In the genomic region with DNA sequence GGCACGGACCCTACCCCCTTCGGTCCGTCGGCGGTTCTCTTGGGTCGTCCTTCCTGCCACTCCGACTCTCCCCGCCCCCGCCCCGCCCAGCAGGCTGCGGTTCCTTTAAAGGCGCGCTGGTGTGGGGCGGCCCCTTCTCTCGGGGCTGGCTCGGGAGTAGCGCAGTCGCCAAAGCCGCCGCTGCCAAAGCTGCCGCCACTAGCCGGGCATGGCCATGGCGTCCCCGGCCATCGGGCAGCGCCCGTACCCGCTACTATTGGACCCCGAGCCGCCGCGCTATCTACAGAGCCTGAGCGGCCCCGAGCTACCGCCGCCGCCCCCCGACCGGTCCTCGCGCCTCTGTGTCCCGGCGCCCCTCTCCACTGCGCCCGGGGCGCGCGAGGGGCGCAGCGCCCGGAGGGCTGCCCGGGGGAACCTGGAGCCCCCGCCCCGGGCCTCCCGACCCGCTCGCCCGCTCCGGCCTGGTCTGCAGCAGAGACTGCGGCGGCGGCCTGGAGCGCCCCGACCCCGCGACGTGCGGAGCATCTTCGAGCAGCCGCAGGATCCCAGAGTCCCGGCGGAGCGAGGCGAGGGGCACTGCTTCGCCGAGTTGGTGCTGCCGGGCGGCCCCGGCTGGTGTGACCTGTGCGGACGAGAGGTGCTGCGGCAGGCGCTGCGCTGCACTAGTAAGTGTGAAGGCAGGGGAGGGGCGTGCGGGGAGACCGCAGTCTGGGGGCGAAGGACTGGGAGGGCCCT, we compare ENCODE assay signal across 1 cellular context.
TF ChIP-seq lines count a peak whose summit lies in the region.

A gene with protein sequence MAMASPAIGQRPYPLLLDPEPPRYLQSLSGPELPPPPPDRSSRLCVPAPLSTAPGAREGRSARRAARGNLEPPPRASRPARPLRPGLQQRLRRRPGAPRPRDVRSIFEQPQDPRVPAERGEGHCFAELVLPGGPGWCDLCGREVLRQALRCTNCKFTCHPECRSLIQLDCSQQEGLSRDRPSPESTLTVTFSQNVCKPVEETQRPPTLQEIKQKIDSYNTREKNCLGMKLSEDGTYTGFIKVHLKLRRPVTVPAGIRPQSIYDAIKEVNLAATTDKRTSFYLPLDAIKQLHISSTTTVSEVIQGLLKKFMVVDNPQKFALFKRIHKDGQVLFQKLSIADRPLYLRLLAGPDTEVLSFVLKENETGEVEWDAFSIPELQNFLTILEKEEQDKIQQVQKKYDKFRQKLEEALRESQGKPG (plus strand): TSS at position 137 of the 735 bp plus-strand sequence. CDS start 72 bp downstream, at position 209.

TF ChIP-seq in HepG2, 621 proteins besides CTCF, POLR2A, EP300 and RAD21 (continued from another document):
- TF ChIP-seq, protein P1, sequence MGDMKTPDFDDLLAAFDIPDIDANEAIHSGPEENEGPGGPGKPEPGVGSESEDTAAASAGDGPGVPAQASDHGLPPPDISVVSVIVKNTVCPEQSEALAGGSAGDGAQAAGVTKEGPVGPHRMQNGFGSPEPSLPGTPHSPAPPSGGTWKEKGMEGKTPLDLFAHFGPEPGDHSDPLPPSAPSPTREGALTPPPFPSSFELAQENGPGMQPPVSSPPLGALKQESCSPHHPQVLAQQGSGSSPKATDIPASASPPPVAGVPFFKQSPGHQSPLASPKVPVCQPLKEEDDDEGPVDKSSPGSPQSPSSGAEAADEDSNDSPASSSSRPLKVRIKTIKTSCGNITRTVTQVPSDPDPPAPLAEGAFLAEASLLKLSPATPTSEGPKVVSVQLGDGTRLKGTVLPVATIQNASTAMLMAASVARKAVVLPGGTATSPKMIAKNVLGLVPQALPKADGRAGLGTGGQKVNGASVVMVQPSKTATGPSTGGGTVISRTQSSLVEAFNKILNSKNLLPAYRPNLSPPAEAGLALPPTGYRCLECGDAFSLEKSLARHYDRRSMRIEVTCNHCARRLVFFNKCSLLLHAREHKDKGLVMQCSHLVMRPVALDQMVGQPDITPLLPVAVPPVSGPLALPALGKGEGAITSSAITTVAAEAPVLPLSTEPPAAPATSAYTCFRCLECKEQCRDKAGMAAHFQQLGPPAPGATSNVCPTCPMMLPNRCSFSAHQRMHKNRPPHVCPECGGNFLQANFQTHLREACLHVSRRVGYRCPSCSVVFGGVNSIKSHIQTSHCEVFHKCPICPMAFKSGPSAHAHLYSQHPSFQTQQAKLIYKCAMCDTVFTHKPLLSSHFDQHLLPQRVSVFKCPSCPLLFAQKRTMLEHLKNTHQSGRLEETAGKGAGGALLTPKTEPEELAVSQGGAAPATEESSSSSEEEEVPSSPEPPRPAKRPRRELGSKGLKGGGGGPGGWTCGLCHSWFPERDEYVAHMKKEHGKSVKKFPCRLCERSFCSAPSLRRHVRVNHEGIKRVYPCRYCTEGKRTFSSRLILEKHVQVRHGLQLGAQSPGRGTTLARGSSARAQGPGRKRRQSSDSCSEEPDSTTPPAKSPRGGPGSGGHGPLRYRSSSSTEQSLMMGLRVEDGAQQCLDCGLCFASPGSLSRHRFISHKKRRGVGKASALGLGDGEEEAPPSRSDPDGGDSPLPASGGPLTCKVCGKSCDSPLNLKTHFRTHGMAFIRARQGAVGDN (CRISPR knock-in tag; IDR thresholded peaks at IDR 0.05) = peak; percentile 43; the same call in 1 of the 2 replicates
- 0 out of 2 replicates have a peak, but pooled peaks have one; percentile 38 for TF ChIP-seq ZNF790 (CRISPR knock-in tag; IDR thresholded peaks at IDR 0.05; ENCODE audit: borderline replicate concordance)
- peak; percentile 69; the same call in 1 of the 2 replicates for TF ChIP-seq HDAC6 (IDR thresholded peaks at IDR 0.05; ENCODE audit: low read depth, low read length)
- TF ChIP-seq, protein P2, sequence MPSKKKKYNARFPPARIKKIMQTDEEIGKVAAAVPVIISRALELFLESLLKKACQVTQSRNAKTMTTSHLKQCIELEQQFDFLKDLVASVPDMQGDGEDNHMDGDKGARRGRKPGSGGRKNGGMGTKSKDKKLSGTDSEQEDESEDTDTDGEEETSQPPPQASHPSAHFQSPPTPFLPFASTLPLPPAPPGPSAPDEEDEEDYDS (CRISPR knock-in tag; IDR thresholded peaks at IDR 0.05) = peak; percentile 73
- peak; percentile 75 for TF ChIP-seq RBFOX2 (IDR thresholded peaks at IDR 0.05; ENCODE audit: low read depth, low read length)
- TF ChIP-seq POLR2G (IDR thresholded peaks at IDR 0.05; ENCODE audit: low read depth, low read length) = peak; percentile 60
- TF ChIP-seq, protein P3, sequence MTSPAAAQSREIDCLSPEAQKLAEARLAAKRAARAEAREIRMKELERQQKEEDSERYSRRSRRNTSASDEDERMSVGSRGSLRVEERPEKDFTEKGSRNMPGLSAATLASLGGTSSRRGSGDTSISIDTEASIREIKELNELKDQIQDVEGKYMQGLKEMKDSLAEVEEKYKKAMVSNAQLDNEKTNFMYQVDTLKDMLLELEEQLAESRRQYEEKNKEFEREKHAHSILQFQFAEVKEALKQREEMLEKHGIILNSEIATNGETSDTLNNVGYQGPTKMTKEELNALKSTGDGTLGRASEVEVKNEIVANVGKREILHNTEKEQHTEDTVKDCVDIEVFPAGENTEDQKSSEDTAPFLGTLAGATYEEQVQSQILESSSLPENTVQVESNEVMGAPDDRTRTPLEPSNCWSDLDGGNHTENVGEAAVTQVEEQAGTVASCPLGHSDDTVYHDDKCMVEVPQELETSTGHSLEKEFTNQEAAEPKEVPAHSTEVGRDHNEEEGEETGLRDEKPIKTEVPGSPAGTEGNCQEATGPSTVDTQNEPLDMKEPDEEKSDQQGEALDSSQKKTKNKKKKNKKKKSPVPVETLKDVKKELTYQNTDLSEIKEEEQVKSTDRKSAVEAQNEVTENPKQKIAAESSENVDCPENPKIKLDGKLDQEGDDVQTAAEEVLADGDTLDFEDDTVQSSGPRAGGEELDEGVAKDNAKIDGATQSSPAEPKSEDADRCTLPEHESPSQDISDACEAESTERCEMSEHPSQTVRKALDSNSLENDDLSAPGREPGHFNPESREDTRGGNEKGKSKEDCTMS (CRISPR knock-in tag; conservative IDR thresholded peaks at IDR 0.05) = no peak
- peak; percentile 41; the same call in 1 of the 2 replicates for TF ChIP-seq SP5 (CRISPR knock-in tag; IDR thresholded peaks at IDR 0.05; ENCODE audit: borderline replicate concordance, low read depth)
- no peak for TF ChIP-seq MEF2D (CRISPR knock-in tag; IDR thresholded peaks at IDR 0.05)
- TF ChIP-seq KLF15 (CRISPR knock-in tag; IDR thresholded peaks at IDR 0.05; ENCODE audit: borderline replicate concordance) = no peak
- peak; percentile 29 for TF ChIP-seq HNRNPLL (IDR thresholded peaks at IDR 0.05; ENCODE audit: low read depth, low read length, poor library complexity, severe bottlenecking)
